ENCODE assay signal across 23 cellular contexts in the genomic region with DNA sequence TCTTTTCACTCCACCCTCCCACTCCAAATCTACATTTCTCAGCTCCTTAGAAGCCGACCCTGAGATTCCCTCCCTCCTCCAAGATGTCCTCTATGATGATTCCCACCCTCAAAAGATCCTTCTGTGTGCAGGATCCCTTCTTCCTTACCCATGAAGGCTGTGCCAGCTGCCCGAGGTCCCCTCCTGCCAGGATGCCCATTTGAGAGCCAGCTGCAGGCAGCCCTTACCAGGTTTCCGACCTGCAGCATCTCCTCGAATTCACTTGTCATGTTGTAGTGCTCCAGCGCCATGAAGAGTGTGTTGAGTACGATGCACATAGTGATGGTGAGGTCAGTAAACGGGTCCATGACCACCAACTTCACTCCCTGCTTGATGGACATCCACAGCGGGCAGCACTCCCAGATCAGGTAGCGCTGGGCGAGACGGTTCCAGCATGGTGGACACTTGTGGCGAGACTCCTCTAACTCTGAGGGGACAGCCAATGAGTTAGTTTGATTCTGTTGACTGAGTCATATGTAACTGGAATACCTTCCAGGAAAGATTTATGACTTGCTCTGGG. TPM values are rescaled to one million over a fixed set of nuclear protein-coding genes. Genes with fewer than 3 reads are reported as not detected.
DNase-seq lines count a peak whose midpoint lies in the region; ATAC-seq and TF ChIP-seq lines count a peak whose summit lies in the region.
"Had no signal": no experiment of that assay in that cellular context is flagged by ENCODE, and none has a peak within 500 bp of the region (broad histone marks: within the 10 kb centered on the region; RNA-seq: fewer than 3 reads in every experiment).

No MANE protein-coding gene starts in this region.

- no peak overlapping the region for H3K4me3 ChIP-seq in RWPE2 (ENCODE audit: severe bottlenecking)
- no peak overlapping the region for H3K4me3 ChIP-seq in sigmoid colon
- H3K4me3 ChIP-seq: A549, SJCRH30 had no signal

- H3K36me3 ChIP-seq in RWPE2 (ENCODE audit: low read depth) (no peaks in the 10 kb centered on the region), sigmoid colon (no peaks in the 10 kb centered on the region)

- no peak for TF ChIP-seq EP300 in sigmoid colon (IDR thresholded peaks at IDR 0.05)

- CTCF ChIA-PET in activated naive CD4-positive, alpha-beta T cell treated with anti-CD3 and anti-CD28 coated beads, Interleukin-2, amount 10 ng/mL, durations not matched to agents 7 days and 5 days (lab: Charles Lee) = interaction anchor here (0.8 to 1.4 kb wide), 4 partner anchors 22 to 241 kb away, joined by 3 to 4 read pairs (median 3); no protein-coding TSS in a partner anchor

- TF ChIP-seq POLR2A in sigmoid colon (IDR thresholded peaks at IDR 0.05) = no peak

- H3K27me3 Mint-ChIP-seq in CD14-positive monocyte (ENCODE audit: low read depth in 3 of 3) (peaks cover 3 to 4% (median 4%) of the 10 kb centered on the region in 3 donors), glutamatergic neuron (ENCODE audit: unreplicated experiment) (peaks cover 11% of the 10 kb centered on the region)
- H3K27me3 Mint-ChIP-seq in activated naive CD4-positive, alpha-beta T cell treated with anti-CD3 and anti-CD28 coated beads, Interleukin-2, amount 10 ng/mL, durations not matched to agents 7 days and 5 days = peaks cover 7% of the 10 kb centered on the region

- peaks cover 0 to 4% (median 0%) of the 10 kb centered on the region in 7 donors for H3K9me3 Mint-ChIP-seq in CD14-positive monocyte
- H3K9me3 Mint-ChIP-seq in glutamatergic neuron (ENCODE audit: unreplicated experiment) = peaks cover 11% of the 10 kb centered on the region
- no peaks in the 10 kb centered on the region for H3K9me3 Mint-ChIP-seq in activated naive CD4-positive, alpha-beta T cell treated with anti-CD3 and anti-CD28 coated beads, Interleukin-2, amount 10 ng/mL, durations not matched to agents 7 days and 5 days

- no peak overlapping the region for H3K27ac Mint-ChIP-seq in CD14-positive monocyte
- H3K27ac Mint-ChIP-seq in glutamatergic neuron (ENCODE audit: unreplicated experiment) = no peak overlapping the region
- H3K27ac Mint-ChIP-seq in activated naive CD4-positive, alpha-beta T cell treated with anti-CD3 and anti-CD28 coated beads, Interleukin-2, amount 10 ng/mL, durations not matched to agents 7 days and 5 days = no peak overlapping the region

- H3K4me3 Mint-ChIP-seq in CD14-positive monocyte = no peak overlapping the region
- no peak overlapping the region for H3K4me3 Mint-ChIP-seq in glutamatergic neuron (ENCODE audit: unreplicated experiment)
- H3K4me3 Mint-ChIP-seq in activated naive CD4-positive, alpha-beta T cell treated with anti-CD3 and anti-CD28 coated beads, Interleukin-2, amount 10 ng/mL, durations not matched to agents 7 days and 5 days = no peak overlapping the region

- no peak for ATAC-seq in RWPE2 (ENCODE audit: low read depth)
- ATAC-seq in GM18498 (IDR thresholded peaks at IDR 0.05; ENCODE audit: unreplicated experiment) = no peak
- ATAC-seq: A549, SK-N-SH treated with all-trans-retinoic acid at 6 μM for 48 hours had no signal

- DNase-seq in CD14-positive monocyte (ENCODE audit: low spot score) (peak; percentile 24), RWPE2 (ENCODE audit: low spot score) (peak; percentile 22), glutamatergic neuron (peak; percentile 2), sigmoid colon (peak; percentile 46), AG08396 (ENCODE audit: low spot score) (no peak)
- no peak for DNase-seq in activated naive CD4-positive, alpha-beta T cell treated with anti-CD3 and anti-CD28 coated beads, Interleukin-2, amount 10 ng/mL, durations not matched to agents 7 days and 5 days
- DNase-seq: Calu3, DMS79 treated with DMSO at 0.1 percent for 48 hours, GF-D8, KBM-7, MV-4-11, NCI-H1105, NCI-H1436 treated with DMSO at 0.1 percent for 48 hours, NCI-H187 treated with DMSO at 0.1 percent for 48 hours, NCI-H2107, NCI-H524 treated with DMSO at 0.1 percent for 48 hours, NCI-H774, SJCRH30 had no signal

- TF ChIP-seq CTCF in CD14-positive monocyte (IDR thresholded peaks at IDR 0.05) = no peak
- TF ChIP-seq CTCF in RWPE2 (IDR thresholded peaks at IDR 0.05; ENCODE audit: poor library complexity, severe bottlenecking) = no peak
- TF ChIP-seq CTCF in glutamatergic neuron (IDR thresholded peaks at IDR 0.05; ENCODE audit: partially characterized antibody, unreplicated experiment) = no peak
- no peak for TF ChIP-seq CTCF in sigmoid colon (IDR thresholded peaks at IDR 0.05)

- H3K9me3 ChIP-seq in RWPE2 (ENCODE audit: severe bottlenecking) = no peaks in the 10 kb centered on the region
- H3K9me3 ChIP-seq in sigmoid colon = no peaks in the 10 kb centered on the region
- H3K9me3 ChIP-seq: A549, SJCRH30 had no signal

- H3K4me1 Mint-ChIP-seq in CD14-positive monocyte (no peaks in the 10 kb centered on the region), glutamatergic neuron (ENCODE audit: low read depth, unreplicated experiment) (peaks cover 6% of the 10 kb centered on the region)
- no peaks in the 10 kb centered on the region for H3K4me1 Mint-ChIP-seq in activated naive CD4-positive, alpha-beta T cell treated with anti-CD3 and anti-CD28 coated beads, Interleukin-2, amount 10 ng/mL, durations not matched to agents 7 days and 5 days

- H3K36me3 Mint-ChIP-seq in CD14-positive monocyte = no peaks in the 10 kb centered on the region
- peaks cover 3% of the 10 kb centered on the region for H3K36me3 Mint-ChIP-seq in glutamatergic neuron (ENCODE audit: unreplicated experiment)
- H3K36me3 Mint-ChIP-seq in activated naive CD4-positive, alpha-beta T cell treated with anti-CD3 and anti-CD28 coated beads, Interleukin-2, amount 10 ng/mL, durations not matched to agents 7 days and 5 days = no peaks in the 10 kb centered on the region

- intact Hi-C loops in CD14-positive monocyte (cut with micrococcal nuclease) (no loop called here), sigmoid colon (cut with DNase I) (no loop called here)

- 89 to 93% methylated on average over 12 of the region's 12 CpGs for WGBS in sigmoid colon, 2 donors

- H3K4me1 ChIP-seq in RWPE2 (ENCODE audit: insufficient read depth, poor library complexity, severe bottlenecking) = no peaks in the 10 kb centered on the region
- no peaks in the 10 kb centered on the region for H3K4me1 ChIP-seq in sigmoid colon
- H3K4me1 ChIP-seq: A549, SJCRH30 had no signal

- H3K27ac ChIP-seq in RWPE2 (ENCODE audit: poor library complexity, severe bottlenecking) (no peak overlapping the region), sigmoid colon (no peak overlapping the region)
- H3K27ac ChIP-seq: A549, C4-2B, SJCRH30 had no signal

- H3K27me3 ChIP-seq in RWPE2 (ENCODE audit: insufficient read depth, poor library complexity, severe bottlenecking) (no peaks in the 10 kb centered on the region), sigmoid colon (no peaks in the 10 kb centered on the region)
- H3K27me3 ChIP-seq: SJCRH30 had no signal

RNA-seq across cellular contexts. Expression of a gene that starts 51.9 kb away (rescaled TPM):
- polyA plus RNA-seq in CD14-positive monocyte = not detected
- 4.8 TPM for total RNA-seq in glutamatergic neuron (ENCODE audit: unreplicated experiment)
- 1 to 10 TPM in 1 of 4 donors, under 1 TPM in 3; 0.33 to 1.9 (median 0.77) TPM for total RNA-seq in sigmoid colon
- under 1 TPM; under 0.01 to 0.51 (median 0.23) TPM for polyA plus RNA-seq in sigmoid colon
- total RNA-seq: MCF 10A had no signal

Comparison
In these comparisons a context has a peak if more than half of its experiments do, and no peak if none do; other contexts are left out.
1. DNase-seq: peak in CD14-positive monocyte (single experiment), RWPE2 (single experiment), glutamatergic neuron (single experiment) and sigmoid colon (single experiment); none in AG08396 (single experiment) and activated naive CD4-positive, alpha-beta T cell treated with anti-CD3 and anti-CD28 coated beads, Interleukin-2, amount 10 ng/mL, durations not matched to agents 7 days and 5 days (single experiment).